ENCODE assay signal across 10 cellular contexts in genomic region chr12:78898416-78898815, GRCh38. TPM values are rescaled to one million over a fixed set of nuclear protein-coding genes. Genes with fewer than 3 reads are reported as not detected.
DNase-seq lines count a peak whose midpoint lies in the region; ATAC-seq and TF ChIP-seq lines count a peak whose summit lies in the region.
"Had no signal": no experiment of that assay in that cellular context is flagged by ENCODE, and none has a peak within 500 bp of the region (broad histone marks: within the 10 kb centered on the region; RNA-seq: fewer than 3 reads in every experiment).

No MANE protein-coding gene starts in this region.

- 81% methylated on average over 1 of the region's 1 CpG for WGBS in right cardiac atrium

- no peak overlapping the region for H3K4me3 ChIP-seq in right cardiac atrium (ENCODE audit: low read length)
- H3K4me3 ChIP-seq: coronary artery had no signal

- ATAC-seq in SK-N-SH treated with all-trans-retinoic acid at 6 μM for 48 hours (peak; percentile 88), right cardiac atrium (no peak)

- H3K4me1 ChIP-seq in right cardiac atrium (ENCODE audit: control insufficient read depth, insufficient read depth, low read length), result no peaks in the 10 kb centered on the region

- no peaks in the 10 kb centered on the region for H3K27me3 ChIP-seq in right cardiac atrium (ENCODE audit: control insufficient read depth, insufficient read depth)

- H3K9me3 ChIP-seq in right cardiac atrium (ENCODE audit: control insufficient read depth, low read length), result no peaks in the 10 kb centered on the region

- no peak overlapping the region for H3K27ac ChIP-seq in right cardiac atrium (ENCODE audit: low read length)
- H3K27ac ChIP-seq: coronary artery had no signal

- peak; percentile 26 for DNase-seq in ACHN
- peak; percentile 84 for DNase-seq in NCI-H1092 treated with DMSO at 0.1 percent for 48 hours (lab: John Stamatoyannopoulos, UW)
- DNase-seq in right cardiac atrium, result peak; percentile 22 to 78 (median 59)
- no peak for DNase-seq in SIG-M5 (lab: John Stamatoyannopoulos, UW)
- DNase-seq in cortex of kidney (lab: John Stamatoyannopoulos, UW), result no peak
- no peak for DNase-seq in stimulated activated naive CD4-positive, alpha-beta T cell (lab: John Stamatoyannopoulos, UW)
- no peak for DNase-seq in effector CD4-positive, alpha-beta T cell
- DNase-seq: MV-4-11 had no signal

- intact Hi-C loops in right cardiac atrium (cut with DNase I), result no loop called here

- in situ Hi-C loops in ACHN (cut with HindIII; ENCODE audit: low pct_ligation_motif_present, low pct_unique_long_range_greater_than_20kb, low sequenced_read_pairs), result no loop called here

TF ChIP-seq in SK-N-SH treated with all-trans-retinoic acid at 6 μM for 48 hours, 23 proteins besides CTCF, POLR2A, EP300 and RAD21:
- TF ChIP-seq ISL1 (CRISPR knock-in tag; IDR thresholded peaks at IDR 0.05) (peak; percentile 57), CREB5 (CRISPR knock-in tag; IDR thresholded peaks at IDR 0.05; ENCODE audit: low read depth) (no peak)

RNA-seq across cellular contexts. Expression of gene SYT1, which starts 33.8 kb away (rescaled TPM):
- under 1 TPM in 3 of 4 donors, not detected in 1; 0.23 to 0.53 (median 0.32) TPM for total RNA-seq in right cardiac atrium
- 0.20 TPM for polyA plus RNA-seq in right cardiac atrium

Comparison
In these comparisons a context has a peak if more than half of its experiments do, and no peak if none do; other contexts are left out.
1. DNase-seq: peak in ACHN (single experiment), NCI-H1092 treated with DMSO at 0.1 percent for 48 hours (single experiment) and right cardiac atrium (3 of 3); none in SIG-M5 (single experiment), cortex of kidney (single experiment), stimulated activated naive CD4-positive, alpha-beta T cell (0 of 6) and effector CD4-positive, alpha-beta T cell (single experiment).